ENCODE assay signal across 20 cellular contexts in genomic region chr1:167551359-167551758, GRCh38. TPM values are rescaled to one million over a fixed set of nuclear protein-coding genes. Genes with fewer than 3 reads are reported as not detected.
A peak's percentile ranks its signal among the peaks of the same experiment; 100 is the strongest.
DNase-seq lines count a peak whose midpoint lies in the region; ATAC-seq, FAIRE-seq and TF ChIP-seq lines count a peak whose summit lies in the region.
"Had no signal": no experiment of that assay in that cellular context is flagged by ENCODE, and none has a peak within 500 bp of the region (broad histone marks: within the 10 kb centered on the region; RNA-seq: fewer than 3 reads in every experiment).

No MANE protein-coding gene starts in this region.

- POLR2A ChIA-PET in A549 (lab: Yijun Ruan, JAX): no interaction called here

- H4K20me1 ChIP-seq in DOHH2 (ENCODE audit: control insufficient read depth, insufficient read depth, low read depth, low read length): peaks cover 5% of the 10 kb centered on the region; the same call in 1 of the 2 replicates

- peaks cover 42% of the 10 kb centered on the region for H3K79me2 ChIP-seq in DOHH2 (ENCODE audit: control insufficient read depth, low read length)

- DNase-seq in A549 (ENCODE audit: low read depth in 1 of 2, low spot score in 1 of 2) (no peak), OCI-M1 (lab: John Stamatoyannopoulos, UW) (peak; percentile 64)
- DNase-seq in stimulated activated CD4-positive, alpha-beta T cell treated with anti-CD3 and anti-CD28 coated beads, Interleukin-1b, Interleukin-23, amount 100 ng/mL, for 48 hours: no peak
- DNase-seq in activated CD4-positive, alpha-beta T cell treated with anti-CD3 and anti-CD28 coated beads, Interleukin-2, amount 50 U/mL, for 1 hour: no peak
- no peak for DNase-seq in activated CD4-positive, alpha-beta T cell treated with anti-CD3 and anti-CD28 coated beads, Interleukin-2, amount 50 U/mL, for 4 hours
- DNase-seq: activated CD4-positive, alpha-beta T cell treated with anti-CD3 and anti-CD28 coated beads for 4 hours; activated naive CD4-positive, alpha-beta T cell treated with Interleukin-2 at 50 U/mL for 16 hours; Caco-2; NCI-H1105 treated with DMSO at 0.1 percent for 48 hours; NCI-H2171 treated with DMSO at 0.1 percent for 48 hours; NCI-H82; posterior cingulate gyrus; small intestine had no signal

- peaks cover 19% of the 10 kb centered on the region for H3K36me3 ChIP-seq in DOHH2 (ENCODE audit: control insufficient read depth, low read length)

- H3K4me1 ChIP-seq in A549: peaks cover 33% of the 10 kb centered on the region
- H3K4me1 ChIP-seq in DOHH2 (ENCODE audit: control insufficient read depth, low read length): peaks cover 46% of the 10 kb centered on the region
- H3K4me1 ChIP-seq: Caco-2 had no signal

- TF ChIP-seq CTCF in A549 (IDR thresholded peaks at IDR 0.05) (no peak), DOHH2 (IDR thresholded peaks at IDR 0.05; ENCODE audit: low read depth, low read length, poor library complexity, severe bottlenecking) (no peak)

- no peaks in the 10 kb centered on the region for H3K9me2 ChIP-seq in DOHH2 (replicated peaks; ENCODE audit: control insufficient read depth, low read length)

- TF ChIP-seq EP300 in A549 (IDR thresholded peaks at IDR 0.05): no peak

- H3K4me3 ChIP-seq in A549 (no peak overlapping the region), DOHH2 (ENCODE audit: low read length) (no peak overlapping the region; the same call in 1 of the 2 replicates)

- TF ChIP-seq POLR2A in A549 (IDR thresholded peaks at IDR 0.05; ENCODE audit: low read length): no peak

- ATAC-seq in A549 (no peak), esophagus mucosa (peak; percentile 48), GM18517 (IDR thresholded peaks at IDR 0.05; ENCODE audit: unreplicated experiment) (no peak)

- H3F3A ChIP-seq in DOHH2 (ENCODE audit: control insufficient read depth, insufficient read depth): peaks cover 22% of the 10 kb centered on the region

- WGBS in A549 (ENCODE audit: missing lambda C conversion rate): 96% methylated on average over 1 of the region's 1 CpG

- FAIRE-seq in A549 (lab: Jason Lieb, UNC): no peak
- FAIRE-seq: colon, small intestine had no signal

- H3K9me3 ChIP-seq in A549 (no peaks in the 10 kb centered on the region), DOHH2 (ENCODE audit: control insufficient read depth, insufficient read depth, low read length) (no peaks in the 10 kb centered on the region)
- H3K9me3 ChIP-seq: Caco-2, esophagus muscularis mucosa had no signal

- H3K27ac ChIP-seq in A549 (no peak overlapping the region), DOHH2 (ENCODE audit: low read depth, low read length) (no peak overlapping the region)

- CTCF ChIA-PET in A549 (lab: Yijun Ruan, JAX): interaction anchor here (0.9 to 3.7 kb wide), 3 partner anchors 11 to 150 kb away, joined by 3 to 34 read pairs (median 17); no protein-coding TSS in a partner anchor

- H3K4me2 ChIP-seq in A549 (peak overlapping the region; percentile 72), DOHH2 (ENCODE audit: low read length) (peak overlapping the region; percentile 94)

- no peak for TF ChIP-seq RAD21 in A549 (conservative IDR thresholded peaks at IDR 0.05 in 1 of 2, IDR thresholded peaks at IDR 0.05 in 1 of 2)

- no peaks in the 10 kb centered on the region for H3K27me3 ChIP-seq in DOHH2 (ENCODE audit: control insufficient read depth, low read length)
- H3K27me3 ChIP-seq: esophagus muscularis mucosa had no signal

TF ChIP-seq in A549, 52 proteins besides CTCF, POLR2A, EP300 and RAD21:
- no peak for TF ChIP-seq FOSB (CRISPR knock-in tag; IDR thresholded peaks at IDR 0.05)
- no peak for TF ChIP-seq SREBF2 (IDR thresholded peaks at IDR 0.05)
- TF ChIP-seq MAZ (IDR thresholded peaks at IDR 0.05; ENCODE audit: borderline replicate concordance, low read depth, low read length): no peak
- no peak for TF ChIP-seq JUNB (IDR thresholded peaks at IDR 0.05)
- no peak for TF ChIP-seq BCL3 (IDR thresholded peaks at IDR 0.05)
- TF ChIP-seq MYC (IDR thresholded peaks at IDR 0.05; ENCODE audit: borderline replicate concordance, low read length): no peak
- no peak for TF ChIP-seq CHD2 (IDR thresholded peaks at IDR 0.05; ENCODE audit: low read length, partially characterized antibody)
- TF ChIP-seq ZNF302 (CRISPR knock-in tag; IDR thresholded peaks at IDR 0.05): no peak
- TF ChIP-seq MAFK (IDR thresholded peaks at IDR 0.05; ENCODE audit: partially characterized antibody): no peak
- TF ChIP-seq HOXB13 (CRISPR knock-in tag; IDR thresholded peaks at IDR 0.05; ENCODE audit: low read depth): no peak
- no peak for TF ChIP-seq KDM1A (IDR thresholded peaks at IDR 0.05; ENCODE audit: low read depth)
- TF ChIP-seq RCOR1 (IDR thresholded peaks at IDR 0.05; ENCODE audit: low read depth, low read length): no peak
TF ChIP-seq in A549: peak in this region for 0.

RNA-seq across cellular contexts. Expression of gene CREG1, which starts 2.2 kb away (rescaled TPM):
- polyA plus RNA-seq in A549 (2011; rRNA removed) (129 and 132 TPM in 2 replicates), A549 (2017; fragmentation: RNase III; extraction: RNeasy Plus Mini Kit Qiagen cat#74134 plus additional on column Dnase treatment) (64.6 to 70.2 TPM (median 65.3 TPM) in 3 replicates)
- polyA plus RNA-seq in A549 (2012; cell fraction: cytosol; rRNA removed): 39.0 and 55.6 TPM in 2 replicates
- 24.0 and 29.6 TPM in 2 replicates for polyA plus RNA-seq in A549 (2012; cell fraction: nucleus; rRNA removed)
- 20.5 and 23.4 TPM in 2 replicates for polyA minus RNA-seq in A549 (2011; rRNA and poly(A)+ RNA removed)
- 61.8 TPM for total RNA-seq in esophagus mucosa

RNA-seq across cellular contexts. Expression of gene CD247, which starts 33.0 kb away (rescaled TPM):
- polyA plus RNA-seq in A549 (2011; rRNA removed) (0.27 and 0.30 TPM in 2 replicates), A549 (2017; fragmentation: RNase III; extraction: RNeasy Plus Mini Kit Qiagen cat#74134 plus additional on column Dnase treatment) (0.10 to 0.28 TPM (median 0.18 TPM) in 3 replicates)
- 0.40 and 0.49 TPM in 2 replicates for polyA plus RNA-seq in A549 (2012; cell fraction: cytosol; rRNA removed)
- polyA plus RNA-seq in A549 (2012; cell fraction: nucleus; rRNA removed): 0.42 and 0.58 TPM in 2 replicates
- polyA minus RNA-seq in A549 (2011; rRNA and poly(A)+ RNA removed): 0.37 TPM in 1 of 2 replicates, not detected in the other
- total RNA-seq in esophagus mucosa: 0.80 TPM
- total RNA-seq: Caco-2, glomerular endothelial cell, myocyte had no signal
